8 cellular contexts compared by ENCODE assay signal in the genomic region with DNA sequence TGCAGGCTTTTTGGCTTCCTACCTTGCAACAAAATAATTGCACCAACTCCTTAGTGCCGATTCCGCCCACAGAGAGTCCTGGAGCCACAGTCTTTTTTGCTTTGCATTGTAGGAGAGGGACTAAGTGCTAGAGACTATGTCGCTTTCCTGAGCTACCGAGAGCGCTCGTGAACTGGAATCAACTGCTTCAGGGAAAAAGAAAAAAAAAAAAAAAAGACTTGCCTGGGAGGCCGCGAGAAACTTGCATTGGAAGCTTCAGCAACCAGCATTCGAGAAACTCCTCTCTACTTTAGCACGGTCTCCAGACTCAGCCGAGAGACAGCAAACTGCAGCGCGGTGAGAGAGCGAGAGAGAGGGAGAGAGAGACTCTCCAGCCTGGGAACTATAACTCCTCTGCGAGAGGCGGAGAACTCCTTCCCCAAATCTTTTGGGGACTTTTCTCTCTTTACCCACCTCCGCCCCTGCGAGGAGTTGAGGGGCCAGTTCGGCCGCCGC. TPM values are rescaled to one million over a fixed set of nuclear protein-coding genes. Genes with fewer than 3 reads are reported as not detected.
DNase-seq lines count a peak whose midpoint lies in the region; ATAC-seq, FAIRE-seq and TF ChIP-seq lines count a peak whose summit lies in the region.

No MANE protein-coding gene starts in this region.

- TF ChIP-seq CTCF in A549 (IDR thresholded peaks at IDR 0.05) (no peak), GM12875 (IDR thresholded peaks at IDR 0.05; ENCODE audit: borderline replicate concordance, insufficient read depth, low read depth, low read length) (no peak), PC-9 (conservative IDR thresholded peaks at IDR 0.05) (no peak), vagina (IDR thresholded peaks at IDR 0.05) (no peak)

- peak overlapping the region; percentile 96 to 97 for H3K27ac ChIP-seq in A549
- H3K27ac ChIP-seq in PC-9 = peak overlapping the region; percentile 73
- H3K27ac ChIP-seq in ectodermal cell (ENCODE audit: insufficient read depth, low read depth, low read length, poor library complexity, severe bottlenecking) = peak overlapping the region; percentile 87
- H3K27ac ChIP-seq in mesodermal cell (ENCODE audit: low read depth, low read length, severe bottlenecking) = peak overlapping the region; percentile 90
- peak overlapping the region; percentile 92 for H3K27ac ChIP-seq in vagina

- CTCF ChIA-PET in A549 (lab: Yijun Ruan, JAX) (interaction anchor here (0.9 kb wide), 1 partner anchor 719 kb away, joined by 7 read pairs; no protein-coding TSS in a partner anchor), PC-9 (lab: Charles Lee) (interaction anchor here (0.6 to 0.7 kb wide), 3 partner anchors 31 to 367 kb away, joined by 3 to 14 read pairs (median 10); no protein-coding TSS in a partner anchor)

- TSS peak; percentile 81 for BruUV-seq in PC-9 (replicated peaks; lab: Mats Ljungman, UMichigan)

- DNase-seq in A549 (ENCODE audit: low read depth in 1 of 2, low spot score in 1 of 2) (no peak), PC-9 (peak in 1 of 2 experiments; percentile 60), vagina (ENCODE audit: extremely low spot score in 2 of 2) (no peak), NCI-H345 (lab: John Stamatoyannopoulos, UW) (no peak)

- H2AFZ ChIP-seq in PC-9 = peak overlapping the region; percentile 94

- peaks cover 20% of the 10 kb centered on the region for H3F3A ChIP-seq in PC-9 (ENCODE audit: insufficient read depth, low read depth)

- H3K79me2 ChIP-seq in PC-9 (ENCODE audit: low read depth) = peaks cover 41% of the 10 kb centered on the region

- FAIRE-seq in A549 (lab: Jason Lieb, UNC) = no peak

- H3K9me3 ChIP-seq in A549 (no peaks in the 10 kb centered on the region), PC-9 (ENCODE audit: insufficient read depth, low read depth) (no peaks in the 10 kb centered on the region), ectodermal cell (ENCODE audit: control insufficient read depth, low read length) (no peaks in the 10 kb centered on the region), mesodermal cell (ENCODE audit: control insufficient read depth, low read length) (no peaks in the 10 kb centered on the region), vagina (no peaks in the 10 kb centered on the region)

- no peaks in the 10 kb centered on the region for H3K9me2 ChIP-seq in PC-9 (ENCODE audit: insufficient read depth)

- H4K20me1 ChIP-seq in PC-9 (ENCODE audit: insufficient read depth) = no peaks in the 10 kb centered on the region

- POLR2A ChIA-PET in A549 (lab: Yijun Ruan, JAX) (interaction anchor here (0.6 to 4.1 kb wide), 36 partner anchors 8 to 1853 kb away, joined by 3 to 39 read pairs (median 4); no protein-coding TSS in a partner anchor), PC-9 (lab: Charles Lee; ENCODE audit: unreplicated experiment) (interaction anchor here (0.6 to 0.9 kb wide), 12 partner anchors 67 to 1305 kb away, joined by 3 to 17 read pairs (median 4); no protein-coding TSS in a partner anchor)

- H3K36me3 ChIP-seq in PC-9 (ENCODE audit: low read depth) (peaks cover 13% of the 10 kb centered on the region; the same call in 1 of the 2 replicates), ectodermal cell (ENCODE audit: control insufficient read depth, insufficient read depth, low read length) (peaks cover 4% of the 10 kb centered on the region), mesodermal cell (ENCODE audit: control insufficient read depth, insufficient read depth, low read length) (peaks cover 31% of the 10 kb centered on the region), vagina (no peaks in the 10 kb centered on the region)

- TF ChIP-seq EP300 in A549 (IDR thresholded peaks at IDR 0.05) = no peak

- TF ChIP-seq RAD21 in A549 (conservative IDR thresholded peaks at IDR 0.05 in 1 of 2, IDR thresholded peaks at IDR 0.05 in 1 of 2) = 0 out of 5 replicates have a peak, but pooled peaks of 1 of the 2 experiments have one; percentile 12

- H3K27me3 ChIP-seq in PC-9 (ENCODE audit: insufficient read depth, low read depth) = no peaks in the 10 kb centered on the region
- no peaks in the 10 kb centered on the region for H3K27me3 ChIP-seq in ectodermal cell (ENCODE audit: control insufficient read depth, insufficient read depth, low read length, poor library complexity, severe bottlenecking)
- H3K27me3 ChIP-seq in vagina = no peaks in the 10 kb centered on the region

- intact Hi-C loops in PC-9 (cut with micrococcal nuclease; ENCODE audit: unreplicated experiment) (loop anchor here (1.0 to 10.0 kb wide), 6 partner anchors 208 to 1298 kb away; no protein-coding TSS in a partner anchor), vagina (cut with DNase I) (loop anchor here (10.0 kb wide), 2 partner anchors 71 to 1039 kb away; no protein-coding TSS in a partner anchor)

- TF ChIP-seq POLR2A in A549 (IDR thresholded peaks at IDR 0.05; ENCODE audit: low read length) = no peak
- no peak for TF ChIP-seq POLR2A in vagina (IDR thresholded peaks at IDR 0.05)

- H3K4me2 ChIP-seq in A549 (peak overlapping the region; percentile 86), PC-9 (peak overlapping the region; percentile 84)

- 1% methylated on average over 16 of the region's 21 CpGs for WGBS in A549 (ENCODE audit: missing lambda C conversion rate)
- 0 to 1% methylated on average over 21 of the region's 21 CpGs for WGBS in ectodermal cell, 2 experiments
- 0 to 1% methylated on average over 11 to 15 of the region's 21 CpGs for whole genome bisulfite sequencing in mesodermal cell (ENCODE audit: insufficient coverage in 2 of 2), 2 experiments

- ATAC-seq in A549 = peak; percentile 39 to 55
- peak; percentile 10 for ATAC-seq in HG02943 (IDR thresholded peaks at IDR 0.05; ENCODE audit: low read depth, unreplicated experiment)

- H3K4me1 ChIP-seq in A549 (peaks cover 21% of the 10 kb centered on the region), PC-9 (replicated peaks; ENCODE audit: insufficient read depth) (peaks cover 20% of the 10 kb centered on the region), ectodermal cell (ENCODE audit: control insufficient read depth, insufficient read depth, low read length) (peaks cover 7% of the 10 kb centered on the region), mesodermal cell (ENCODE audit: control insufficient read depth, insufficient read depth, low read length, poor library complexity, severe bottlenecking) (peaks cover 4% of the 10 kb centered on the region), vagina (peaks cover 29% of the 10 kb centered on the region)

- H3K4me3 ChIP-seq in A549 = peak overlapping the region; percentile 83
- H3K4me3 ChIP-seq in GM12875 (ENCODE audit: low read depth, low read length) = peak overlapping the region; percentile 74
- peak overlapping the region; percentile 98 for H3K4me3 ChIP-seq in PC-9
- H3K4me3 ChIP-seq in ectodermal cell (ENCODE audit: insufficient read depth, low read depth, low read length) = peak overlapping the region; percentile 88
- peak overlapping the region; percentile 96 for H3K4me3 ChIP-seq in mesodermal cell (ENCODE audit: extremely low read depth, insufficient read depth, low read length, poor library complexity, severe bottlenecking)
- H3K4me3 ChIP-seq in vagina = peak overlapping the region; percentile 75 to 79

TF ChIP-seq in A549, 52 proteins besides CTCF, POLR2A, EP300 and RAD21:
- TF ChIP-seq JUN (IDR thresholded peaks at IDR 0.05) (0 out of 5 replicates have a peak, but pooled peaks of 1 of the 2 experiments have one; percentile 7), HDAC2 (IDR thresholded peaks at IDR 0.05) (peak; percentile 27; the same call in 1 of the 2 replicates), GATA3 (IDR thresholded peaks at IDR 0.05; ENCODE audit: borderline replicate concordance) (0 out of 2 replicates have a peak, but pooled peaks have one; percentile 1), EHMT2 (IDR thresholded peaks at IDR 0.05; ENCODE audit: low read depth) (no peak)

RNA-seq across cellular contexts. Expression of a gene that starts 0.4 kb away (rescaled TPM):
- polyA plus RNA-seq in A549 (2011; rRNA removed) (26.0 and 26.2 TPM in 2 replicates), A549 (2017; fragmentation: RNase III; extraction: RNeasy Plus Mini Kit Qiagen cat#74134 plus additional on column Dnase treatment) (17.5 to 31.0 TPM (median 30.8 TPM) in 3 replicates)
- polyA plus RNA-seq in A549 (2012; cell fraction: cytosol; rRNA removed) = 4.5 and 6.7 TPM in 2 replicates
- 7.1 and 7.6 TPM in 2 replicates for polyA plus RNA-seq in A549 (2012; cell fraction: nucleus; rRNA removed)
- polyA minus RNA-seq in A549 (2011; rRNA and poly(A)+ RNA removed) = 17.0 and 18.1 TPM in 2 replicates
- total RNA-seq in PC-9 (2021) (32.8 and 36.1 TPM in 2 replicates), vagina (11.5 TPM)
- 84.2 TPM for polyA plus RNA-seq in ectodermal cell (2013, experiment 1 of 4)
- polyA plus RNA-seq in ectodermal cell (2013, experiment 2 of 4) = 95.1 TPM
- polyA plus RNA-seq in ectodermal cell (2013, experiment 3 of 4) = 66.7 TPM
- 77.3 TPM for polyA plus RNA-seq in ectodermal cell (2013, experiment 4 of 4)
- polyA plus RNA-seq in mesodermal cell (2013, experiment 1 of 2) = 107 TPM
- polyA plus RNA-seq in mesodermal cell (2013, experiment 2 of 2) = 90.0 TPM
